Comparison of ENCODE assay signal across 17 cellular contexts in genomic region chr7:132964886-132965285, GRCh38.
"Had no signal": no experiment of that assay in that cellular context is flagged by ENCODE, and none has a peak within 500 bp of the region (broad histone marks: within the 10 kb centered on the region; RNA-seq: fewer than 3 reads in every experiment).

No MANE protein-coding gene starts in this region.

- H3K27me3 ChIP-seq: body of pancreas, gastroesophageal sphincter, thyroid gland had no signal

- H3K9me3 ChIP-seq: body of pancreas, gastroesophageal sphincter, thyroid gland had no signal

- H3K4me3 Mint-ChIP-seq: activated CD4-positive, alpha-beta T cell treated with anti-CD3 and anti-CD28 coated beads, Interleukin-2, amount 10 ng/mL, durations not matched to agents 24 days and 14 days; activated CD8-positive, alpha-beta T cell treated with anti-CD3 and anti-CD28 coated beads for 36 hours; activated naive CD4-positive, alpha-beta T cell treated with anti-CD3 and anti-CD28 coated beads for 36 hours; activated T-cell treated with anti-CD3 and anti-CD28 coated beads, Interleukin-2, amount 50 U/mL, for 24 hours; endodermal cell; nephron progenitor cell had no signal

- H3K4me1 Mint-ChIP-seq: nephron progenitor cell had no signal

- H3K4me3 ChIP-seq: body of pancreas, gastroesophageal sphincter, lung, thyroid gland had no signal

- ATAC-seq: activated CD8-positive, alpha-beta T cell treated with anti-CD3 and anti-CD28 coated beads for 36 hours; body of pancreas; gastroesophageal sphincter; left cardiac atrium had no signal

- H3K27me3 Mint-ChIP-seq: activated CD4-positive, alpha-beta T cell treated with anti-CD3 and anti-CD28 coated beads, Interleukin-2, amount 10 ng/mL, durations not matched to agents 24 days and 14 days; activated CD8-positive, alpha-beta T cell treated with anti-CD3 and anti-CD28 coated beads for 36 hours; activated T-cell treated with anti-CD3 and anti-CD28 coated beads, Interleukin-2, amount 50 U/mL, for 24 hours had no signal

- H3K36me3 ChIP-seq: gastroesophageal sphincter, thyroid gland had no signal

- DNase-seq: activated CD4-positive, alpha-beta T cell treated with anti-CD3 and anti-CD28 coated beads, Interleukin-2, amount 10 ng/mL, durations not matched to agents 24 days and 14 days; activated CD8-positive, alpha-beta T cell treated with anti-CD3 and anti-CD28 coated beads for 36 hours; activated naive CD4-positive, alpha-beta T cell treated with anti-CD3 and anti-CD28 coated beads for 36 hours; activated T-cell treated with anti-CD3 and anti-CD28 coated beads, Interleukin-2, amount 50 U/mL, for 24 hours; body of pancreas; endodermal cell; left cardiac atrium; midbrain; nephron progenitor cell; occipital lobe; retina; stimulated activated naive CD4-positive, alpha-beta T cell; thyroid gland had no signal

- H3K27ac Mint-ChIP-seq: activated CD4-positive, alpha-beta T cell treated with anti-CD3 and anti-CD28 coated beads, Interleukin-2, amount 10 ng/mL, durations not matched to agents 24 days and 14 days; activated CD8-positive, alpha-beta T cell treated with anti-CD3 and anti-CD28 coated beads for 36 hours; activated naive CD4-positive, alpha-beta T cell treated with anti-CD3 and anti-CD28 coated beads for 36 hours; activated T-cell treated with anti-CD3 and anti-CD28 coated beads, Interleukin-2, amount 50 U/mL, for 24 hours; activated T-helper 2 cell treated with anti-CD3 and anti-CD28 coated beads, Interferon-gamma antibody, Interleukin-2, Interleukin-4, amounts not matched to agents 10 μg/mL and 5 μg/mL and 100 μg/mL, durations not matched to agents 14 hours and 24 hours and 36 hours; endodermal cell; nephron progenitor cell had no signal

- H3K27ac ChIP-seq: body of pancreas, epithelial cell of prostate, gastroesophageal sphincter, thyroid gland had no signal

- H3K4me1 ChIP-seq: body of pancreas, gastroesophageal sphincter, thyroid gland had no signal

- H3K9me3 Mint-ChIP-seq: activated CD4-positive, alpha-beta T cell treated with anti-CD3 and anti-CD28 coated beads, Interleukin-2, amount 10 ng/mL, durations not matched to agents 24 days and 14 days; activated CD8-positive, alpha-beta T cell treated with anti-CD3 and anti-CD28 coated beads for 36 hours; activated naive CD4-positive, alpha-beta T cell treated with anti-CD3 and anti-CD28 coated beads for 36 hours; activated T-cell treated with anti-CD3 and anti-CD28 coated beads, Interleukin-2, amount 50 U/mL, for 24 hours; activated T-helper 2 cell treated with anti-CD3 and anti-CD28 coated beads, Interferon-gamma antibody, Interleukin-2, Interleukin-4, amounts not matched to agents 10 μg/mL and 5 μg/mL and 100 μg/mL, durations not matched to agents 14 hours and 24 hours and 36 hours; endodermal cell; nephron progenitor cell had no signal
